Comparison of ENCODE assay signal across 35 cellular contexts in genomic region chr2:126851756-126852155, GRCh38. TPM values are rescaled to one million over a fixed set of nuclear protein-coding genes. Genes with fewer than 3 reads are reported as not detected.
"Had no signal": no experiment of that assay in that cellular context is flagged by ENCODE, and none has a peak within 500 bp of the region (broad histone marks: within the 10 kb centered on the region; RNA-seq: fewer than 3 reads in every experiment).

No MANE protein-coding gene starts in this region.

- DNase-seq: activated B cell treated with CpG ODN at 0.5 μM for 24 hours; activated CD4-positive, alpha-beta memory T cell treated with anti-CD3 and anti-CD28 coated beads for 36 hours; activated CD4-positive, alpha-beta T cell treated with anti-CD3 and anti-CD28 coated beads for 4 hours; activated CD4-positive, alpha-beta T cell treated with anti-CD3 and anti-CD28 coated beads, Interleukin-2, amount 10 ng/mL, durations not matched to agents 7 days and 5 days; activated CD4-positive, CD25-positive, alpha-beta regulatory T cell treated with anti-CD3 and anti-CD28 coated beads, Interleukin-2, amount 50 U/mL, for 72 hours; activated CD8-positive, alpha-beta memory T cell treated with anti-CD3 and anti-CD28 coated beads, Interleukin-2, amount 50 U/mL, for 4 hours; activated CD8-positive, alpha-beta T cell treated with anti-CD3 and anti-CD28 coated beads for 36 hours; activated effector memory CD4-positive, alpha-beta T cell treated with anti-CD3 and anti-CD28 coated beads, Interleukin-2, amount 50 U/mL, for 16 hours; activated gamma-delta T cell treated with Interleukin-2 at 50 U/mL for 16 hours; activated naive CD4-positive, alpha-beta T cell; activated naive CD4-positive, alpha-beta T cell treated with anti-CD3 and anti-CD28 coated beads, Interleukin-2, amount 50 U/mL, for 16 hours; activated naive CD8-positive, alpha-beta T cell treated with anti-CD3 and anti-CD28 coated beads for 36 hours; activated T-cell treated with anti-CD3 and anti-CD28 coated beads for 4 hours; activated T-cell treated with anti-CD3 and anti-CD28 coated beads, Interleukin-2, amount 50 U/mL, for 1 hour; activated T-cell treated with anti-CD3 and anti-CD28 coated beads, Interleukin-2, amount 50 U/mL, for 4 hours; activated T-cell treated with anti-CD3 and anti-CD28 coated beads, Interleukin-2, amount 50 U/mL, for 72 hours; amniotic stem cell; aorta; body of pancreas; brain microvascular endothelial cell; central memory CD4-positive, alpha-beta T cell; T-cell; T-helper 17 cell had no signal

- H3K27ac Mint-ChIP-seq: activated B cell treated with CpG ODN at 0.5 μM for 24 hours; activated CD4-positive, alpha-beta memory T cell treated with anti-CD3 and anti-CD28 coated beads for 36 hours; activated CD4-positive, alpha-beta T cell treated with anti-CD3 and anti-CD28 coated beads, Interleukin-2, amount 10 ng/mL, durations not matched to agents 7 days and 5 days; activated CD8-positive, alpha-beta T cell treated with anti-CD3 and anti-CD28 coated beads for 36 hours; activated naive CD4-positive, alpha-beta T cell treated with anti-CD3 and anti-CD28 coated beads, Interleukin-2, amount 50 U/mL, for 72 hours; activated naive CD8-positive, alpha-beta T cell treated with anti-CD3 and anti-CD28 coated beads for 36 hours; activated T-cell treated with anti-CD3 and anti-CD28 coated beads, Interleukin-2, amount 50 U/mL, for 72 hours; activated T-helper 1 cell treated with anti-CD3 and anti-CD28 coated beads, Interleukin-12 subunit alpha, Interleukin-12 subunit beta, Interleukin-2, Interleukin-4 antibody, amounts not matched to agents 30 ng/mL and 10 ng/mL and 1 ng/mL, durations not matched to agents 14 hours and 24 hours and 36 hours; activated T-helper 17 cell treated with anti-CD3 and anti-CD28 coated beads, Interleukin-2, amount 50 U/mL, for 72 hours; T-cell; T-helper 17 cell had no signal

- H3K27me3 ChIP-seq: adrenal gland, body of pancreas, brain microvascular endothelial cell, breast epithelium had no signal

- H3K4me1 Mint-ChIP-seq: activated B cell treated with CpG ODN at 0.5 μM for 24 hours; activated CD4-positive, alpha-beta T cell treated with anti-CD3 and anti-CD28 coated beads, Interleukin-2, amount 10 ng/mL, durations not matched to agents 7 days and 5 days; activated naive CD8-positive, alpha-beta T cell treated with anti-CD3 and anti-CD28 coated beads for 36 hours; activated T-helper 17 cell treated with anti-CD3 and anti-CD28 coated beads, Interleukin-2, amount 50 U/mL, for 72 hours; T-cell; T-helper 17 cell had no signal

- H3K4me3 Mint-ChIP-seq: activated B cell treated with CpG ODN at 0.5 μM for 24 hours; activated CD4-positive, alpha-beta memory T cell treated with anti-CD3 and anti-CD28 coated beads for 36 hours; activated CD4-positive, alpha-beta T cell treated with anti-CD3 and anti-CD28 coated beads, Interleukin-2, amount 10 ng/mL, durations not matched to agents 7 days and 5 days; activated CD8-positive, alpha-beta T cell treated with anti-CD3 and anti-CD28 coated beads for 36 hours; activated naive CD8-positive, alpha-beta T cell treated with anti-CD3 and anti-CD28 coated beads for 36 hours; activated T-cell treated with anti-CD3 and anti-CD28 coated beads, Interleukin-2, amount 50 U/mL, for 4 hours; activated T-cell treated with anti-CD3 and anti-CD28 coated beads, Interleukin-2, amount 50 U/mL, for 72 hours; activated T-helper 1 cell treated with anti-CD3 and anti-CD28 coated beads, Interleukin-12 subunit alpha, Interleukin-12 subunit beta, Interleukin-2, Interleukin-4 antibody, amounts not matched to agents 30 ng/mL and 10 ng/mL and 1 ng/mL, durations not matched to agents 14 hours and 24 hours and 36 hours; activated T-helper 17 cell treated with anti-CD3 and anti-CD28 coated beads, Interleukin-2, amount 50 U/mL, for 72 hours; T-cell; T-helper 17 cell had no signal

- H3K9me3 Mint-ChIP-seq: activated B cell treated with CpG ODN at 0.5 μM for 24 hours; activated CD4-positive, alpha-beta memory T cell treated with anti-CD3 and anti-CD28 coated beads for 36 hours; activated CD8-positive, alpha-beta T cell treated with anti-CD3 and anti-CD28 coated beads for 36 hours; activated naive CD8-positive, alpha-beta T cell treated with anti-CD3 and anti-CD28 coated beads for 36 hours; activated T-cell treated with anti-CD3 and anti-CD28 coated beads, Interleukin-2, amount 50 U/mL, for 4 hours; activated T-cell treated with anti-CD3 and anti-CD28 coated beads, Interleukin-2, amount 50 U/mL, for 72 hours; activated T-helper 1 cell treated with anti-CD3 and anti-CD28 coated beads, Interleukin-12 subunit alpha, Interleukin-12 subunit beta, Interleukin-2, Interleukin-4 antibody, amounts not matched to agents 30 ng/mL and 10 ng/mL and 1 ng/mL, durations not matched to agents 14 hours and 24 hours and 36 hours; activated T-helper 17 cell treated with anti-CD3 and anti-CD28 coated beads, Interleukin-2, amount 50 U/mL, for 72 hours; T-cell had no signal

- H3K27me3 Mint-ChIP-seq: activated CD4-positive, alpha-beta memory T cell treated with anti-CD3 and anti-CD28 coated beads for 36 hours; activated CD4-positive, alpha-beta T cell treated with anti-CD3 and anti-CD28 coated beads, Interleukin-2, amount 10 ng/mL, durations not matched to agents 7 days and 5 days; activated naive CD8-positive, alpha-beta T cell treated with anti-CD3 and anti-CD28 coated beads for 36 hours had no signal

- H3K36me3 Mint-ChIP-seq: activated CD4-positive, alpha-beta memory T cell treated with anti-CD3 and anti-CD28 coated beads for 36 hours; activated naive CD4-positive, alpha-beta T cell treated with anti-CD3 and anti-CD28 coated beads, Interleukin-2, amount 50 U/mL, for 72 hours; activated naive CD8-positive, alpha-beta T cell treated with anti-CD3 and anti-CD28 coated beads for 36 hours; T-cell had no signal

- H3K36me3 ChIP-seq: adrenal gland, brain microvascular endothelial cell, breast epithelium had no signal

- H3K4me3 ChIP-seq: adrenal gland, body of pancreas, breast epithelium had no signal

- H3K9me3 ChIP-seq: adrenal gland, body of pancreas, breast epithelium had no signal

- H3K27ac ChIP-seq: adrenal gland, body of pancreas, brain microvascular endothelial cell, breast epithelium, VCaP had no signal

- H3K4me1 ChIP-seq: adrenal gland, body of pancreas, breast epithelium had no signal

RNA-seq across cellular contexts. Expression of gene TEX51, which starts 46.9 kb away (rescaled TPM):
- total RNA-seq: activated B cell treated with CpG ODN at 0.5 μM for 24 hours; activated CD4-positive, alpha-beta memory T cell treated with anti-CD3 and anti-CD28 coated beads for 36 hours; activated CD4-positive, alpha-beta T cell treated with anti-CD3 and anti-CD28 coated beads, Interleukin-2, amount 10 ng/mL, durations not matched to agents 7 days and 5 days; activated CD8-positive, alpha-beta memory T cell treated with anti-CD3 and anti-CD28 coated beads for 36 hours; activated CD8-positive, alpha-beta T cell treated with anti-CD3 and anti-CD28 coated beads for 36 hours; activated naive CD4-positive, alpha-beta T cell treated with anti-CD3 and anti-CD28 coated beads, Interleukin-2, amount 50 U/mL, for 72 hours; activated naive CD8-positive, alpha-beta T cell treated with anti-CD3 and anti-CD28 coated beads for 36 hours; activated T-cell treated with anti-CD3 and anti-CD28 coated beads, Interleukin-2, amount 50 U/mL, for 4 hours; activated T-cell treated with anti-CD3 and anti-CD28 coated beads, Interleukin-2, amount 50 U/mL, for 72 hours; activated T-helper 1 cell treated with anti-CD3 and anti-CD28 coated beads, Interleukin-12 subunit alpha, Interleukin-12 subunit beta, Interleukin-2, Interleukin-4 antibody, amounts not matched to agents 30 ng/mL and 10 ng/mL and 1 ng/mL, durations not matched to agents 14 hours and 24 hours and 36 hours; activated T-helper 17 cell treated with anti-CD3 and anti-CD28 coated beads, Interleukin-2, amount 50 U/mL, for 72 hours; adrenal gland; aorta; astrocyte; body of pancreas; breast epithelium; cardiac septum; cerebellum; T-cell; T-helper 1 cell treated with Interleukin-12 subunit alpha and Interleukin-12 subunit beta and Interleukin-4 antibody, amounts not matched to agents 30 ng/mL and 1 ng/mL, for 36 hours; T-helper 17 cell; T-helper 2 cell treated with Interferon-gamma antibody and Interleukin-4, amounts not matched to agents 100 ng/mL and 5 ng/mL, for 36 hours had no signal
